29 cellular contexts compared by ENCODE assay signal in the genomic region with DNA sequence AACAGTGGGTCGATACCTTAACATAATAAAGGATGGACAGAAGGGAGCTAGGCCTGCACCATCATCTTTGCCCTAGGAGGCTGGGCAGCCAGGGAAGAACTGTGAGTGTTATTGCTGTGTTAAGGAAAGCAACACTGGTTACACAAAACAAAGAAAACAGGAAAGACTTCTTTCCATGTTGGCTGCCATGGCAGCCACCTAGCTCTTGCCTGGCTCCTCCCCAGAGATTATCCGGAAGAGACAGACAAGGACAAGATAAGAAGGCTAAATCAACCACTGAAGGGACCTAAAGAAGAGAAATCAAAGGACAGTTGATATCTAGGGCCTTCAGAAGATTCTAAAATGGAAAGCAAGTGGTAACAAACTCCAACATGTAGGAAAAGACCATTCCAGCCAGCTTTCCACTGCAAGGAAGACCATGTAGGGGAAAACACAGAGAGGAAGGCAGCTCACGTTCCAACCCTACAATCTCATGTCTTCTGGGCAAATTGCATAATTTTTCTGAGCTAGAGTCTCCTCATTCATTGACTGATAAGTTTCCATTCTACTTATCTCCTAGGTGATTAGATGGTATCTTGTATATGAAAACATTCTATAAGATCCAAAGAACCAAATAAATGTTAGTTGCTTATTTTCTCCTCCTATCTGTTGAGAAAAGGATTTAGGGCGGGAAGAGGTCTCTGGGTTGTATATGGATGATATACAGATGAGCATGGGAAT. TPM values are rescaled to one million over a fixed set of nuclear protein-coding genes. Genes with fewer than 3 reads are reported as not detected.
"Had no signal": no experiment of that assay in that cellular context is flagged by ENCODE, and none has a peak within 500 bp of the region (broad histone marks: within the 10 kb centered on the region; RNA-seq: fewer than 3 reads in every experiment).

No MANE protein-coding gene starts in this region.

- H3K27ac Mint-ChIP-seq: activated CD4-positive, alpha-beta memory T cell treated with anti-CD3 and anti-CD28 coated beads, Interleukin-2, amount 10 ng/mL, durations not matched to agents 7 days and 5 days; activated naive CD4-positive, alpha-beta T cell treated with anti-CD3 and anti-CD28 coated beads for 36 hours; activated naive CD8-positive, alpha-beta T cell; activated T-helper 17 cell treated with anti-CD3 and anti-CD28 coated beads, Interleukin-2, amount 50 U/mL, for 72 hours; brain; T-cell had no signal

- DNase-seq: activated CD4-positive, alpha-beta memory T cell treated with anti-CD3 and anti-CD28 coated beads, Interleukin-2, amount 10 ng/mL, durations not matched to agents 7 days and 5 days; activated CD4-positive, alpha-beta T cell treated with anti-CD3 and anti-CD28 coated beads, Interleukin-2, amount 50 U/mL, for 1 hour; activated CD4-positive, CD25-positive, alpha-beta regulatory T cell; activated gamma-delta T cell; activated naive CD4-positive, alpha-beta T cell treated with anti-CD3 and anti-CD28 coated beads for 36 hours; activated T-cell treated with anti-CD3 and anti-CD28 coated beads for 4 hours; activated T-cell treated with anti-CD3 and anti-CD28 coated beads, Interleukin-2, amount 50 U/mL, for 48 hours; amygdala; Kasumi-1; KBM-7; NCI-H1105 treated with DMSO at 0.1 percent for 48 hours; NCI-H146; NCI-H1930; NCI-H2171; NCI-H2227 treated with DMSO at 0.1 percent for 48 hours; NCI-H526; NK-92 treated with Interleukin-12 subunit alpha and Interleukin-12 subunit beta, amount 100 ng/mL, for 24 hours; OCI-M1; RPMI8226; T-cell had no signal

- H3K9me3 Mint-ChIP-seq: activated CD4-positive, alpha-beta memory T cell treated with anti-CD3 and anti-CD28 coated beads, Interleukin-2, amount 10 ng/mL, durations not matched to agents 7 days and 5 days; activated naive CD4-positive, alpha-beta T cell treated with anti-CD3 and anti-CD28 coated beads for 36 hours; activated T-helper 17 cell treated with anti-CD3 and anti-CD28 coated beads, Interleukin-2, amount 50 U/mL, for 72 hours; brain had no signal

- H3K4me3 ChIP-seq: SK-N-MC had no signal

- H3K4me1 Mint-ChIP-seq: activated CD4-positive, alpha-beta memory T cell treated with anti-CD3 and anti-CD28 coated beads, Interleukin-2, amount 10 ng/mL, durations not matched to agents 7 days and 5 days; activated T-helper 17 cell treated with anti-CD3 and anti-CD28 coated beads, Interleukin-2, amount 50 U/mL, for 72 hours; brain; central memory CD8-positive, alpha-beta T cell; T-cell had no signal

- H3K36me3 Mint-ChIP-seq: activated naive CD8-positive, alpha-beta T cell; brain; T-cell had no signal

- H3K27ac ChIP-seq: SK-N-MC had no signal

- H3K4me3 Mint-ChIP-seq: activated CD4-positive, alpha-beta memory T cell treated with anti-CD3 and anti-CD28 coated beads, Interleukin-2, amount 10 ng/mL, durations not matched to agents 7 days and 5 days; activated naive CD4-positive, alpha-beta T cell treated with anti-CD3 and anti-CD28 coated beads for 36 hours; activated naive CD8-positive, alpha-beta T cell; activated T-helper 17 cell treated with anti-CD3 and anti-CD28 coated beads, Interleukin-2, amount 50 U/mL, for 72 hours; brain; central memory CD8-positive, alpha-beta T cell; T-cell had no signal

- H3K27me3 Mint-ChIP-seq: activated CD4-positive, alpha-beta memory T cell treated with anti-CD3 and anti-CD28 coated beads, Interleukin-2, amount 10 ng/mL, durations not matched to agents 7 days and 5 days; brain; central memory CD8-positive, alpha-beta T cell had no signal

RNA-seq across cellular contexts. Expression of a gene that starts 51.2 kb away (rescaled TPM):
- total RNA-seq: activated CD4-positive, alpha-beta memory T cell treated with anti-CD3 and anti-CD28 coated beads, Interleukin-2, amount 10 ng/mL, durations not matched to agents 7 days and 5 days; activated CD8-positive, alpha-beta memory T cell treated with anti-CD3 and anti-CD28 coated beads for 36 hours; activated T-helper 17 cell treated with anti-CD3 and anti-CD28 coated beads, Interleukin-2, amount 50 U/mL, for 72 hours; NCI-H460; Right ventricle myocardium inferior; T-helper 2 cell treated with Interferon-gamma antibody and Interleukin-4, amounts not matched to agents 100 ng/mL and 5 ng/mL, for 36 hours had no signal
